Comparison of ENCODE assay signal across 11 cellular contexts in genomic region chr7:24052572-24053223, GRCh38.
A peak's percentile ranks its signal among the peaks of the same experiment; 100 is the strongest.
DNase-seq lines count a peak whose midpoint lies in the region; ATAC-seq and TF ChIP-seq lines count a peak whose summit lies in the region.
"Had no signal": no experiment of that assay in that cellular context is flagged by ENCODE, and none has a peak within 500 bp of the region (broad histone marks: within the 10 kb centered on the region; RNA-seq: fewer than 3 reads in every experiment).

No MANE protein-coding gene starts in this region.

- H3K4me1 Mint-ChIP-seq in activated naive CD4-positive, alpha-beta T cell treated with anti-CD3 and anti-CD28 coated beads for 36 hours (ENCODE audit: low read depth) = no peaks in the 10 kb centered on the region

- H3K79me2 ChIP-seq in smooth muscle cell (ENCODE audit: low read depth) = no peaks in the 10 kb centered on the region

- H3K4me3 Mint-ChIP-seq in activated naive CD4-positive, alpha-beta T cell treated with anti-CD3 and anti-CD28 coated beads for 36 hours = no peak overlapping the region

- H3K27ac ChIP-seq in brain microvascular endothelial cell (no peak overlapping the region), smooth muscle cell (ENCODE audit: low read depth) (no peak overlapping the region)

- DNase-seq in SKM-1 (lab: John Stamatoyannopoulos, UW; ENCODE audit: unreplicated experiment) = peak; percentile 41
- no peak for DNase-seq in SKM-1 treated with dmso at 0.1 percent for 144 hours (lab: John Stamatoyannopoulos, UW; ENCODE audit: unreplicated experiment)
- DNase-seq in NCI-H226 = peak; percentile 96
- peak; percentile 0 for DNase-seq in brain microvascular endothelial cell
- no peak for DNase-seq in smooth muscle cell (lab: John Stamatoyannopoulos, UW; ENCODE audit: unreplicated experiment)
- no peak for DNase-seq in activated naive CD4-positive, alpha-beta T cell treated with anti-CD3 and anti-CD28 coated beads for 36 hours
- DNase-seq: activated CD4-positive, CD25-positive, alpha-beta regulatory T cell treated with anti-CD3 and anti-CD28 coated beads, Interleukin-2, amount 50 U/mL, for 72 hours; NCI-H2227 treated with DMSO at 0.1 percent for 48 hours; occipital lobe had no signal

- TF ChIP-seq CTCF in brain microvascular endothelial cell (IDR thresholded peaks at IDR 0.05; ENCODE audit: low read depth, low read length, missing control alignments) (no peak), smooth muscle cell (IDR thresholded peaks at IDR 0.05; ENCODE audit: borderline replicate concordance, insufficient read depth, poor library complexity, severe bottlenecking) (no peak)

- H3K9ac ChIP-seq in smooth muscle cell (ENCODE audit: low read depth) = no peak overlapping the region

- no peaks in the 10 kb centered on the region for H3K9me3 Mint-ChIP-seq in activated naive CD4-positive, alpha-beta T cell treated with anti-CD3 and anti-CD28 coated beads for 36 hours

- H3K27me3 Mint-ChIP-seq in activated naive CD4-positive, alpha-beta T cell treated with anti-CD3 and anti-CD28 coated beads for 36 hours (ENCODE audit: low read depth) = peaks cover 14% of the 10 kb centered on the region

- H3K4me2 ChIP-seq in smooth muscle cell = peak overlapping the region; percentile 19

- intact Hi-C loops in activated naive CD4-positive, alpha-beta T cell treated with anti-CD3 and anti-CD28 coated beads for 36 hours (cut with micrococcal nuclease) = no loop called here

- CTCF ChIA-PET in activated naive CD4-positive, alpha-beta T cell treated with anti-CD3 and anti-CD28 coated beads for 36 hours (lab: Charles Lee) = no interaction called here

- ATAC-seq in HG03520 (IDR thresholded peaks at IDR 0.05; ENCODE audit: unreplicated experiment) (no peak), HG02885 (IDR thresholded peaks at IDR 0.05; ENCODE audit: poor library complexity, unreplicated experiment) (no peak)

- H3K9me3 ChIP-seq in smooth muscle cell (replicated peaks; ENCODE audit: low read depth) = no peaks in the 10 kb centered on the region

- H2AFZ ChIP-seq in smooth muscle cell (ENCODE audit: low read depth) = no peak overlapping the region

- no peaks in the 10 kb centered on the region for H4K20me1 ChIP-seq in smooth muscle cell (ENCODE audit: low read depth)

- H3K4me3 ChIP-seq in brain microvascular endothelial cell (ENCODE audit: low read depth, low read length) (no peak overlapping the region), smooth muscle cell (no peak overlapping the region)

- no peak overlapping the region for H3K27ac Mint-ChIP-seq in activated naive CD4-positive, alpha-beta T cell treated with anti-CD3 and anti-CD28 coated beads for 36 hours

- H3K36me3 Mint-ChIP-seq in activated naive CD4-positive, alpha-beta T cell treated with anti-CD3 and anti-CD28 coated beads for 36 hours (ENCODE audit: low read depth) = no peaks in the 10 kb centered on the region

- H3K36me3 ChIP-seq in brain microvascular endothelial cell (replicated peaks) (no peaks in the 10 kb centered on the region), smooth muscle cell (ENCODE audit: low read depth) (no peaks in the 10 kb centered on the region)

- H3K27me3 ChIP-seq in brain microvascular endothelial cell (replicated peaks) (no peaks in the 10 kb centered on the region), smooth muscle cell (ENCODE audit: low read depth) (peaks cover 17% of the 10 kb centered on the region)

- WGBS in smooth muscle cell (ENCODE audit: low lambda C conversion rate) = 26% methylated on average over 6 of the region's 6 CpGs

- in situ Hi-C loops in brain microvascular endothelial cell (cut with HindIII; ENCODE audit: low pct_ligation_motif_present, low sequenced_read_pairs) = no loop called here

- H3F3A ChIP-seq in smooth muscle cell (ENCODE audit: low read depth) = no peaks in the 10 kb centered on the region

- H3K4me1 ChIP-seq in smooth muscle cell (ENCODE audit: low read depth) = peaks cover 4% of the 10 kb centered on the region

Comparison
In these comparisons a context has a peak if more than half of its experiments do, and no peak if none do; other contexts are left out.
1. DNase-seq: peak in SKM-1 (single experiment), NCI-H226 (single experiment) and brain microvascular endothelial cell (single experiment); none in SKM-1 treated with dmso at 0.1 percent for 144 hours (single experiment), smooth muscle cell (single experiment) and activated naive CD4-positive, alpha-beta T cell treated with anti-CD3 and anti-CD28 coated beads for 36 hours (single experiment).